2 cellular contexts compared by ENCODE assay signal in the genomic region with DNA sequence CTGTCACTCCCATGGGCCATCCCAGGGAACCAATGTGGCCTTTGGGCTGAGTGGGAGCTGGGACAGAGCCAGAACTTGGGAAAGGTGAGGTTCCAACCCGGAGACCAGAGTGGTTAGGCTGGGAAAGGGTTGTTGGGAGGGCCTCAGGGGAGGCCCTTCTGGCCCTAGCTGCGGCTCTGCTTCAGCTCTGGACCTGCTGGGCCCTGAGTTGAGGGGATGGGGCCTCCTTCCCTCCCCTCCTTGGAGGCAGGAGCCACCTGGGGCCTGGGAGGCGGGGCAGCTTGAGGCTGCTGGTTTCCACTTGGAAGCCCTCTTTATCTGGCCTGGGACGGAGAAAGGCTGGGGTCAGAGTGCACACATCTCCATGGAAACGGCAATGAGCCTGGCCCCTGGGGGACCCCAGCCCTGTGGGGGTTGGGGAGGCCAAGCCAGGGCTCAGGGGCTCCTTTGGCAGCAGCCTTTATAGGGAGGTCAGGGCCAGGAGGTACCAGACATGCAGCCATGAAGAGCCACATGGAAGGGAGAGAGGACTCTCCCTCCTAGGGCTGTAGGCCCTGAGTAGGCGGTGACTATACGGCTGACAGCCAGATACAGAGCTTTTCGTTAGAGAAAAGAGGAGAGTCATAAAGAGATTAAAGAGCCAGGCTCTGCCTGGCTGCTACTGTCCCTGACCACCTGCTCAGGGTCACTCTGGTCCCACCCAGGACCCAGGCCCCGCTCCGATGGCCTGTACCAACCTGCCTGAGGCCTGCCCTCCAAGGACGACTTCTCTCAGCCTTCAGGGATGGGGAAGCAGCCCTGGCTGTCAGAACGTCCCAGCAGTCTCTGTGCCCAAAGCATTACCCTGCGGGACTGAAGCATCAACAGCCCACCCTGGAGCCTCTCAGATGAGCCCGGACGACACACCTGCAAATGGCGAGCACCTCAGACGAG.
TF ChIP-seq lines count a peak whose summit lies in the region.

No MANE protein-coding gene starts in this region.

TF ChIP-seq in IMR-90, 13 proteins besides CTCF, POLR2A, EP300 and RAD21:
- TF ChIP-seq MAZ (IDR thresholded peaks at IDR 0.05; ENCODE audit: borderline replicate concordance, low read depth, low read length) (no peak), SMC3 (IDR thresholded peaks at IDR 0.05; ENCODE audit: low read depth, low read length) (no peak), RFX5 (IDR thresholded peaks at IDR 0.05; ENCODE audit: low read depth, low read length) (no peak), NFE2L2 (IDR thresholded peaks at IDR 0.05; ENCODE audit: low read depth, low read length) (no peak), MAFK (IDR thresholded peaks at IDR 0.05; ENCODE audit: low read depth, low read length) (no peak), BHLHE40 (IDR thresholded peaks at IDR 0.05; ENCODE audit: low read depth, low read length) (no peak), RCOR1 (IDR thresholded peaks at IDR 0.05; ENCODE audit: insufficient replicate concordance, low read length) (no peak)
- TF ChIP-seq, protein P1, sequence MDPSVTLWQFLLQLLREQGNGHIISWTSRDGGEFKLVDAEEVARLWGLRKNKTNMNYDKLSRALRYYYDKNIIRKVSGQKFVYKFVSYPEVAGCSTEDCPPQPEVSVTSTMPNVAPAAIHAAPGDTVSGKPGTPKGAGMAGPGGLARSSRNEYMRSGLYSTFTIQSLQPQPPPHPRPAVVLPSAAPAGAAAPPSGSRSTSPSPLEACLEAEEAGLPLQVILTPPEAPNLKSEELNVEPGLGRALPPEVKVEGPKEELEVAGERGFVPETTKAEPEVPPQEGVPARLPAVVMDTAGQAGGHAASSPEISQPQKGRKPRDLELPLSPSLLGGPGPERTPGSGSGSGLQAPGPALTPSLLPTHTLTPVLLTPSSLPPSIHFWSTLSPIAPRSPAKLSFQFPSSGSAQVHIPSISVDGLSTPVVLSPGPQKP (IDR thresholded peaks at IDR 0.05; ENCODE audit: borderline replicate concordance, low read depth, low read length) = no peak

TF ChIP-seq in K562, 482 proteins besides CTCF, POLR2A, EP300 and RAD21:
- TF ChIP-seq, protein P2, sequence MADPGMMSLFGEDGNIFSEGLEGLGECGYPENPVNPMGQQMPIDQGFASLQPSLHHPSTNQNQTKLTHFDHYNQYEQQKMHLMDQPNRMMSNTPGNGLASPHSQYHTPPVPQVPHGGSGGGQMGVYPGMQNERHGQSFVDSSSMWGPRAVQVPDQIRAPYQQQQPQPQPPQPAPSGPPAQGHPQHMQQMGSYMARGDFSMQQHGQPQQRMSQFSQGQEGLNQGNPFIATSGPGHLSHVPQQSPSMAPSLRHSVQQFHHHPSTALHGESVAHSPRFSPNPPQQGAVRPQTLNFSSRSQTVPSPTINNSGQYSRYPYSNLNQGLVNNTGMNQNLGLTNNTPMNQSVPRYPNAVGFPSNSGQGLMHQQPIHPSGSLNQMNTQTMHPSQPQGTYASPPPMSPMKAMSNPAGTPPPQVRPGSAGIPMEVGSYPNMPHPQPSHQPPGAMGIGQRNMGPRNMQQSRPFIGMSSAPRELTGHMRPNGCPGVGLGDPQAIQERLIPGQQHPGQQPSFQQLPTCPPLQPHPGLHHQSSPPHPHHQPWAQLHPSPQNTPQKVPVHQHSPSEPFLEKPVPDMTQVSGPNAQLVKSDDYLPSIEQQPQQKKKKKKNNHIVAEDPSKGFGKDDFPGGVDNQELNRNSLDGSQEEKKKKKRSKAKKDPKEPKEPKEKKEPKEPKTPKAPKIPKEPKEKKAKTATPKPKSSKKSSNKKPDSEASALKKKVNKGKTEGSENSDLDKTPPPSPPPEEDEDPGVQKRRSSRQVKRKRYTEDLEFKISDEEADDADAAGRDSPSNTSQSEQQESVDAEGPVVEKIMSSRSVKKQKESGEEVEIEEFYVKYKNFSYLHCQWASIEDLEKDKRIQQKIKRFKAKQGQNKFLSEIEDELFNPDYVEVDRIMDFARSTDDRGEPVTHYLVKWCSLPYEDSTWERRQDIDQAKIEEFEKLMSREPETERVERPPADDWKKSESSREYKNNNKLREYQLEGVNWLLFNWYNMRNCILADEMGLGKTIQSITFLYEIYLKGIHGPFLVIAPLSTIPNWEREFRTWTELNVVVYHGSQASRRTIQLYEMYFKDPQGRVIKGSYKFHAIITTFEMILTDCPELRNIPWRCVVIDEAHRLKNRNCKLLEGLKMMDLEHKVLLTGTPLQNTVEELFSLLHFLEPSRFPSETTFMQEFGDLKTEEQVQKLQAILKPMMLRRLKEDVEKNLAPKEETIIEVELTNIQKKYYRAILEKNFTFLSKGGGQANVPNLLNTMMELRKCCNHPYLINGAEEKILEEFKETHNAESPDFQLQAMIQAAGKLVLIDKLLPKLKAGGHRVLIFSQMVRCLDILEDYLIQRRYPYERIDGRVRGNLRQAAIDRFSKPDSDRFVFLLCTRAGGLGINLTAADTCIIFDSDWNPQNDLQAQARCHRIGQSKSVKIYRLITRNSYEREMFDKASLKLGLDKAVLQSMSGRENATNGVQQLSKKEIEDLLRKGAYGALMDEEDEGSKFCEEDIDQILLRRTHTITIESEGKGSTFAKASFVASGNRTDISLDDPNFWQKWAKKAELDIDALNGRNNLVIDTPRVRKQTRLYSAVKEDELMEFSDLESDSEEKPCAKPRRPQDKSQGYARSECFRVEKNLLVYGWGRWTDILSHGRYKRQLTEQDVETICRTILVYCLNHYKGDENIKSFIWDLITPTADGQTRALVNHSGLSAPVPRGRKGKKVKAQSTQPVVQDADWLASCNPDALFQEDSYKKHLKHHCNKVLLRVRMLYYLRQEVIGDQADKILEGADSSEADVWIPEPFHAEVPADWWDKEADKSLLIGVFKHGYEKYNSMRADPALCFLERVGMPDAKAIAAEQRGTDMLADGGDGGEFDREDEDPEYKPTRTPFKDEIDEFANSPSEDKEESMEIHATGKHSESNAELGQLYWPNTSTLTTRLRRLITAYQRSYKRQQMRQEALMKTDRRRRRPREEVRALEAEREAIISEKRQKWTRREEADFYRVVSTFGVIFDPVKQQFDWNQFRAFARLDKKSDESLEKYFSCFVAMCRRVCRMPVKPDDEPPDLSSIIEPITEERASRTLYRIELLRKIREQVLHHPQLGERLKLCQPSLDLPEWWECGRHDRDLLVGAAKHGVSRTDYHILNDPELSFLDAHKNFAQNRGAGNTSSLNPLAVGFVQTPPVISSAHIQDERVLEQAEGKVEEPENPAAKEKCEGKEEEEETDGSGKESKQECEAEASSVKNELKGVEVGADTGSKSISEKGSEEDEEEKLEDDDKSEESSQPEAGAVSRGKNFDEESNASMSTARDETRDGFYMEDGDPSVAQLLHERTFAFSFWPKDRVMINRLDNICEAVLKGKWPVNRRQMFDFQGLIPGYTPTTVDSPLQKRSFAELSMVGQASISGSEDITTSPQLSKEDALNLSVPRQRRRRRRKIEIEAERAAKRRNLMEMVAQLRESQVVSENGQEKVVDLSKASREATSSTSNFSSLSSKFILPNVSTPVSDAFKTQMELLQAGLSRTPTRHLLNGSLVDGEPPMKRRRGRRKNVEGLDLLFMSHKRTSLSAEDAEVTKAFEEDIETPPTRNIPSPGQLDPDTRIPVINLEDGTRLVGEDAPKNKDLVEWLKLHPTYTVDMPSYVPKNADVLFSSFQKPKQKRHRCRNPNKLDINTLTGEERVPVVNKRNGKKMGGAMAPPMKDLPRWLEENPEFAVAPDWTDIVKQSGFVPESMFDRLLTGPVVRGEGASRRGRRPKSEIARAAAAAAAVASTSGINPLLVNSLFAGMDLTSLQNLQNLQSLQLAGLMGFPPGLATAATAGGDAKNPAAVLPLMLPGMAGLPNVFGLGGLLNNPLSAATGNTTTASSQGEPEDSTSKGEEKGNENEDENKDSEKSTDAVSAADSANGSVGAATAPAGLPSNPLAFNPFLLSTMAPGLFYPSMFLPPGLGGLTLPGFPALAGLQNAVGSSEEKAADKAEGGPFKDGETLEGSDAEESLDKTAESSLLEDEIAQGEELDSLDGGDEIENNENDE (IDR thresholded peaks at IDR 0.05; ENCODE audit: low read depth, low read length) = no peak
- TF ChIP-seq NR2C1 (IDR thresholded peaks at IDR 0.05) (peak; percentile 49; the same call in 1 of the 2 replicates), NR2C1 (tag; IDR thresholded peaks at IDR 0.05) (peak; percentile 73), ZFX (CRISPR knock-in tag; IDR thresholded peaks at IDR 0.05) (peak; percentile 14; the same call in 1 of the 2 replicates), PHF8 (IDR thresholded peaks at IDR 0.05; ENCODE audit: borderline replicate concordance, low read length) (peak; percentile 15; the same call in 1 of the 2 replicates), RBM34 (IDR thresholded peaks at IDR 0.05; ENCODE audit: borderline replicate concordance, insufficient read depth, low read length) (no peak), POLR2G (IDR thresholded peaks at IDR 0.05; ENCODE audit: low read depth, low read length) (peak; percentile 59), NRF1 (conservative IDR thresholded peaks at IDR 0.05 in 1 of 2, IDR thresholded peaks at IDR 0.05 in 1 of 2) (no peak)
- TF ChIP-seq, protein P3, sequence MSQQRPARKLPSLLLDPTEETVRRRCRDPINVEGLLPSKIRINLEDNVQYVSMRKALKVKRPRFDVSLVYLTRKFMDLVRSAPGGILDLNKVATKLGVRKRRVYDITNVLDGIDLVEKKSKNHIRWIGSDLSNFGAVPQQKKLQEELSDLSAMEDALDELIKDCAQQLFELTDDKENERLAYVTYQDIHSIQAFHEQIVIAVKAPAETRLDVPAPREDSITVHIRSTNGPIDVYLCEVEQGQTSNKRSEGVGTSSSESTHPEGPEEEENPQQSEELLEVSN (IDR thresholded peaks at IDR 0.05; ENCODE audit: borderline replicate concordance in 1 of 2, extremely low read depth in 1 of 2, insufficient read depth in 1 of 2, insufficient read length in 1 of 2, low read depth in 1 of 2, low read length in 1 of 2, poor library complexity in 1 of 2, severe bottlenecking in 1 of 2) = peak in 1 of 2 experiments; percentile 3
TF ChIP-seq in K562: peak in this region for 5.
